ENCODE assay signal across 19 cellular contexts in genomic region chr19:2750739-2751437, GRCh38. TPM values are rescaled to one million over a fixed set of nuclear protein-coding genes. Genes with fewer than 3 reads are reported as not detected.
"Had no signal": no experiment of that assay in that cellular context is flagged by ENCODE, and none has a peak within 500 bp of the region (broad histone marks: within the 10 kb centered on the region; RNA-seq: fewer than 3 reads in every experiment).

No MANE protein-coding gene starts in this region.

- DNase-seq: activated B cell treated with CpG ODN at 0.5 μM for 24 hours; activated CD4-positive, alpha-beta T cell treated with anti-CD3 and anti-CD28 coated beads for 36 hours; activated CD4-positive, alpha-beta T cell treated with anti-CD3 and anti-CD28 coated beads, Interleukin-2, amount 50 U/mL, for 4 hours; activated CD8-positive, alpha-beta memory T cell treated with anti-CD3 and anti-CD28 coated beads for 24 hours; activated CD8-positive, alpha-beta memory T cell treated with anti-CD3 and anti-CD28 coated beads, Interleukin-2, amount 50 U/mL, for 4 hours; activated T-cell treated with anti-CD3 and anti-CD28 coated beads, Interleukin-2, amount 50 U/mL, for 24 hours; brain microvascular endothelial cell; central memory CD4-positive, alpha-beta T cell; mammary epithelial cell; stimulated activated CD4-positive, alpha-beta T cell treated with anti-CD3 and anti-CD28 coated beads, Interleukin-4, amount 100 ng/mL, for 24 hours; stimulated activated naive CD8-positive, alpha-beta T cell treated with anti-CD3 and anti-CD28 coated beads, Interleukin-15, Interleukin-2, amounts not matched to agents 100 U/mL and 50 U/mL, for 24 hours; T1000; tibial artery had no signal

- H3K27ac ChIP-seq: ascending aorta, brain microvascular endothelial cell, esophagus muscularis mucosa, tibial artery had no signal

- ATAC-seq: activated CD4-positive, alpha-beta T cell treated with anti-CD3 and anti-CD28 coated beads for 36 hours; activated naive CD4-positive, alpha-beta T cell treated with anti-CD3 and anti-CD28 coated beads, Interleukin-2, amount 50 U/mL, for 72 hours; activated T-helper 17 cell treated with anti-CD3 and anti-CD28 coated beads, Interleukin-2, amount 50 U/mL, for 72 hours; left ventricle myocardium superior; stimulated activated naive CD8-positive, alpha-beta T cell treated with anti-CD3 and anti-CD28 coated beads, Interleukin-15, Interleukin-2, amounts not matched to agents 100 U/mL and 50 U/mL, for 24 hours had no signal

- H3K27me3 ChIP-seq: ascending aorta, brain microvascular endothelial cell, esophagus muscularis mucosa had no signal

- H3K4me3 ChIP-seq: ascending aorta, esophagus muscularis mucosa, tibial artery had no signal

- H3K4me1 ChIP-seq: ascending aorta, tibial artery had no signal

- H3K9me3 ChIP-seq: ascending aorta, esophagus muscularis mucosa, tibial artery had no signal

RNA-seq across cellular contexts. Expression of gene DIRAS1, which starts 29.7 kb away (rescaled TPM):
- total RNA-seq: ascending aorta had no signal

RNA-seq across cellular contexts. Expression of gene GNG7, which starts 48.4 kb away (rescaled TPM):
- total RNA-seq: myocyte had no signal
